8 cellular contexts compared by ENCODE assay signal in the genomic region with DNA sequence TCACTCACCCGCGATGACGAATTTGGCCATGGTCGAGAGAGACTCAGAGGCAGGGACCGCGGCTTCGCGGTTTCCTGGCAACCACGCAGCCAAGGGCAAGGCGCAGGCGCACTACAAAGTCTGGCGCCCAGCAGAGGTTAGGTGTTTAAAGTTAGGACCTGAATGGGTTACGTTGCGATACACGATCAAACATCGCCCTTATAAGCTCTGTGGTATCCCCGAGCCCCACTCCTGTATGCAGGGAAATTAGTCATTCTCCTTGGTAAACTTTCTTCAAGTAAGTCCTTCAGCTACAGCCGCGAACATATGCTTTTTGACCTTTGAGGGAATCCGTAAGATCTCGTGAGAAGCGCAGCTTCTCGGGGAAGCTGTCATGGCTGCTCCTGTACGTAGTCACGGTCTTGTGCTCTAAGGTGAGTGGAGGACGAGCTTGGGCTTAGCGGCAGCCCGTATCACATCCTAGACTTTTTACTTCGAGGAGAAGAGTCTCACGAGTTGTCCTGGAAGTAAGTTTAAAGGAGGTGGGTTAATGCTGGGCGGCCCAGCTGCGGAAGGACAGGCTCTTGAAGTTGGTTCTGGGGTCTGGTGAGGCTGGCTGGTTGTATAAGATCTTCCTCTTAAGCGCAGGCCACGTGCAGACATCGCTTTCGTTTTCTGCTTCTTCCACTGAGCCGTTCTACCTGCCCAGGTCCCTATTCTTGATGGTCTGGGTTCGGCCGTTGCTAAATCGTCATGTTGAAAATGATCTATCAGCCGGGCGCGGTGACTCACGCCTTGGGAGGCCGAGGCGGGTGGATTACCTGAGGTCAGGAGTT. TPM values are rescaled to one million over a fixed set of nuclear protein-coding genes. Genes with fewer than 3 reads are reported as not detected.
A peak's percentile ranks its signal among the peaks of the same experiment; 100 is the strongest.
DNase-seq lines count a peak whose midpoint lies in the region; ATAC-seq and TF ChIP-seq lines count a peak whose summit lies in the region.

A gene (plus strand): TSS at position 365 of the 815 bp plus-strand sequence. CDS start 1,088 bp downstream, outside the sequence.
A gene (minus strand): TSS at position 87 of the 815 bp plus-strand sequence. CDS start 57 bp downstream, at position 30.

- ATAC-seq in HG02610 (IDR thresholded peaks at IDR 0.05; ENCODE audit: unreplicated experiment) (peak; percentile 92), SK-N-SH treated with all-trans-retinoic acid at 6 μM for 48 hours (peak; percentile 96), Right ventricle myocardium inferior (peak; percentile 97)

- H3K27me3 Mint-ChIP-seq in activated naive CD8-positive, alpha-beta T cell treated with anti-CD3 and anti-CD28 coated beads for 36 hours, result no peaks in the 10 kb centered on the region
- H3K27me3 Mint-ChIP-seq in osteocyte (ENCODE audit: unreplicated experiment), result peaks cover under 1% of the 10 kb centered on the region

- H3K27me3 ChIP-seq in thymus (ENCODE audit: control insufficient read depth, insufficient read depth), result no peaks in the 10 kb centered on the region

- H3K4me1 ChIP-seq in thymus (ENCODE audit: control insufficient read depth, insufficient read depth, low read length), result peaks cover 5% of the 10 kb centered on the region

- H3K27ac Mint-ChIP-seq in activated naive CD8-positive, alpha-beta T cell treated with anti-CD3 and anti-CD28 coated beads for 36 hours, result peak within 1 kb of the TSS; percentile 97
- peak within 1 kb of the TSS; percentile 94 for H3K27ac Mint-ChIP-seq in osteocyte (ENCODE audit: unreplicated experiment)

- under 1% methylated on average over 46 of the region's 46 CpGs for WGBS in thymus

- no peaks in the 10 kb centered on the region for H3K9me3 Mint-ChIP-seq in activated naive CD8-positive, alpha-beta T cell treated with anti-CD3 and anti-CD28 coated beads for 36 hours
- H3K9me3 Mint-ChIP-seq in osteocyte (ENCODE audit: unreplicated experiment), result no peaks in the 10 kb centered on the region

- peaks cover 16% of the 10 kb centered on the region for H3K36me3 Mint-ChIP-seq in activated naive CD8-positive, alpha-beta T cell treated with anti-CD3 and anti-CD28 coated beads for 36 hours
- peaks cover 9% of the 10 kb centered on the region for H3K36me3 Mint-ChIP-seq in osteocyte (ENCODE audit: unreplicated experiment)

- H3K4me1 Mint-ChIP-seq in activated naive CD8-positive, alpha-beta T cell treated with anti-CD3 and anti-CD28 coated beads for 36 hours, result peaks cover 31% of the 10 kb centered on the region
- peaks cover 21% of the 10 kb centered on the region for H3K4me1 Mint-ChIP-seq in osteocyte (ENCODE audit: unreplicated experiment)

- no peak for TF ChIP-seq CTCF in osteocyte (IDR thresholded peaks at IDR 0.05)

- peak within 1 kb of the TSS; percentile 94 for H3K4me3 Mint-ChIP-seq in activated naive CD8-positive, alpha-beta T cell treated with anti-CD3 and anti-CD28 coated beads for 36 hours
- H3K4me3 Mint-ChIP-seq in osteocyte (ENCODE audit: unreplicated experiment), result peak within 1 kb of the TSS; percentile 87

- DNase-seq in NCI-H1092 (lab: John Stamatoyannopoulos, UW), result peak; percentile 53
- peak; percentile 86 for DNase-seq in activated naive CD8-positive, alpha-beta T cell treated with anti-CD3 and anti-CD28 coated beads for 36 hours
- DNase-seq in Right ventricle myocardium inferior (ENCODE audit: missing footprints), result peak; percentile 93
- peak; percentile 94 for DNase-seq in osteocyte (ENCODE audit: extremely low spot score, unreplicated experiment)

- H3K4me3 ChIP-seq in GM08714 (ENCODE audit: low read length), result peak within 1 kb of the TSS; percentile 70
- peak within 1 kb of the TSS; percentile 79 for H3K4me3 ChIP-seq in thymus (ENCODE audit: low read length)

- H3K36me3 ChIP-seq in thymus (ENCODE audit: control insufficient read depth, insufficient read depth), result no peaks in the 10 kb centered on the region

- H3K27ac ChIP-seq in thymus (ENCODE audit: low read depth), result peak within 1 kb of the TSS; percentile 80

- intact Hi-C loops in Right ventricle myocardium inferior (cut with DNase I), result no loop called here

- H3K9me3 ChIP-seq in thymus (ENCODE audit: control insufficient read depth), result no peaks in the 10 kb centered on the region

TF ChIP-seq in SK-N-SH treated with all-trans-retinoic acid at 6 μM for 48 hours, 23 proteins besides CTCF, POLR2A, EP300 and RAD21:
- TF ChIP-seq, protein P1, sequence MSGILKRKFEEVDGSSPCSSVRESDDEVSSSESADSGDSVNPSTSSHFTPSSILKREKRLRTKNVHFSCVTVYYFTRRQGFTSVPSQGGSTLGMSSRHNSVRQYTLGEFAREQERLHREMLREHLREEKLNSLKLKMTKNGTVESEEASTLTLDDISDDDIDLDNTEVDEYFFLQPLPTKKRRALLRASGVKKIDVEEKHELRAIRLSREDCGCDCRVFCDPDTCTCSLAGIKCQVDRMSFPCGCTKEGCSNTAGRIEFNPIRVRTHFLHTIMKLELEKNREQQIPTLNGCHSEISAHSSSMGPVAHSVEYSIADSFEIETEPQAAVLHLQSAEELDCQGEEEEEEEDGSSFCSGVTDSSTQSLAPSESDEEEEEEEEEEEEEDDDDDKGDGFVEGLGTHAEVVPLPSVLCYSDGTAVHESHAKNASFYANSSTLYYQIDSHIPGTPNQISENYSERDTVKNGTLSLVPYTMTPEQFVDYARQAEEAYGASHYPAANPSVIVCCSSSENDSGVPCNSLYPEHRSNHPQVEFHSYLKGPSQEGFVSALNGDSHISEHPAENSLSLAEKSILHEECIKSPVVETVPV (CRISPR knock-in tag; IDR thresholded peaks at IDR 0.05), result no peak
- TF ChIP-seq ZC3H10 (CRISPR knock-in tag; IDR thresholded peaks at IDR 0.05) (no peak), PPARA (CRISPR knock-in tag; IDR thresholded peaks at IDR 0.05; ENCODE audit: borderline replicate concordance) (no peak), ESRRG (CRISPR knock-in tag; IDR thresholded peaks at IDR 0.05) (no peak), SNAI2 (CRISPR knock-in tag; IDR thresholded peaks at IDR 0.05) (no peak), ZFP30 (CRISPR knock-in tag; IDR thresholded peaks at IDR 0.05) (no peak), ZFP3 (CRISPR knock-in tag; IDR thresholded peaks at IDR 0.05) (no peak), OSR1 (CRISPR knock-in tag; IDR thresholded peaks at IDR 0.05) (no peak), ZNF70 (CRISPR knock-in tag; IDR thresholded peaks at IDR 0.05) (no peak), CSDC2 (CRISPR knock-in tag; IDR thresholded peaks at IDR 0.05) (no peak), RARB (CRISPR knock-in tag; IDR thresholded peaks at IDR 0.05) (no peak), TCF4 (CRISPR knock-in tag; IDR thresholded peaks at IDR 0.05; ENCODE audit: borderline replicate concordance) (no peak), TOX (CRISPR knock-in tag; IDR thresholded peaks at IDR 0.05; ENCODE audit: borderline replicate concordance) (no peak)
- TF ChIP-seq, protein P2, sequence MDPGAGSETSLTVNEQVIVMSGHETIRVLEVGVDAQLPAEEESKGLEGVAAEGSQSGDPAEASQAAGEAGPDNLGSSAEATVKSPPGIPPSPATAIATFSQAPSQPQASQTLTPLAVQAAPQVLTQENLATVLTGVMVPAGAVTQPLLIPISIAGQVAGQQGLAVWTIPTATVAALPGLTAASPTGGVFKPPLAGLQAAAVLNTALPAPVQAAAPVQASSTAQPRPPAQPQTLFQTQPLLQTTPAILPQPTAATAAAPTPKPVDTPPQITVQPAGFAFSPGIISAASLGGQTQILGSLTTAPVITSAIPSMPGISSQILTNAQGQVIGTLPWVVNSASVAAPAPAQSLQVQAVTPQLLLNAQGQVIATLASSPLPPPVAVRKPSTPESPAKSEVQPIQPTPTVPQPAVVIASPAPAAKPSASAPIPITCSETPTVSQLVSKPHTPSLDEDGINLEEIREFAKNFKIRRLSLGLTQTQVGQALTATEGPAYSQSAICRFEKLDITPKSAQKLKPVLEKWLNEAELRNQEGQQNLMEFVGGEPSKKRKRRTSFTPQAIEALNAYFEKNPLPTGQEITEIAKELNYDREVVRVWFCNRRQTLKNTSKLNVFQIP (CRISPR knock-in tag; IDR thresholded peaks at IDR 0.05; ENCODE audit: borderline replicate concordance, low read depth), result no peak
- TF ChIP-seq, protein P3, sequence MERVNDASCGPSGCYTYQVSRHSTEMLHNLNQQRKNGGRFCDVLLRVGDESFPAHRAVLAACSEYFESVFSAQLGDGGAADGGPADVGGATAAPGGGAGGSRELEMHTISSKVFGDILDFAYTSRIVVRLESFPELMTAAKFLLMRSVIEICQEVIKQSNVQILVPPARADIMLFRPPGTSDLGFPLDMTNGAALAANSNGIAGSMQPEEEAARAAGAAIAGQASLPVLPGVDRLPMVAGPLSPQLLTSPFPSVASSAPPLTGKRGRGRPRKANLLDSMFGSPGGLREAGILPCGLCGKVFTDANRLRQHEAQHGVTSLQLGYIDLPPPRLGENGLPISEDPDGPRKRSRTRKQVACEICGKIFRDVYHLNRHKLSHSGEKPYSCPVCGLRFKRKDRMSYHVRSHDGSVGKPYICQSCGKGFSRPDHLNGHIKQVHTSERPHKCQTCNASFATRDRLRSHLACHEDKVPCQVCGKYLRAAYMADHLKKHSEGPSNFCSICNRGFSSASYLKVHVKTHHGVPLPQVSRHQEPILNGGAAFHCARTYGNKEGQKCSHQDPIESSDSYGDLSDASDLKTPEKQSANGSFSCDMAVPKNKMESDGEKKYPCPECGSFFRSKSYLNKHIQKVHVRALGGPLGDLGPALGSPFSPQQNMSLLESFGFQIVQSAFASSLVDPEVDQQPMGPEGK (CRISPR knock-in tag; IDR thresholded peaks at IDR 0.05; ENCODE audit: borderline replicate concordance), result no peak
- TF ChIP-seq, protein P4, sequence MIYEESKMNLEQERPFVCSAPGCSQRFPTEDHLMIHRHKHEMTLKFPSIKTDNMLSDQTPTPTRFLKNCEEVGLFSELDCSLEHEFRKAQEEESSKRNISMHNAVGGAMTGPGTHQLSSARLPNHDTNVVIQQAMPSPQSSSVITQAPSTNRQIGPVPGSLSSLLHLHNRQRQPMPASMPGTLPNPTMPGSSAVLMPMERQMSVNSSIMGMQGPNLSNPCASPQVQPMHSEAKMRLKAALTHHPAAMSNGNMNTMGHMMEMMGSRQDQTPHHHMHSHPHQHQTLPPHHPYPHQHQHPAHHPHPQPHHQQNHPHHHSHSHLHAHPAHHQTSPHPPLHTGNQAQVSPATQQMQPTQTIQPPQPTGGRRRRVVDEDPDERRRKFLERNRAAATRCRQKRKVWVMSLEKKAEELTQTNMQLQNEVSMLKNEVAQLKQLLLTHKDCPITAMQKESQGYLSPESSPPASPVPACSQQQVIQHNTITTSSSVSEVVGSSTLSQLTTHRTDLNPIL (CRISPR knock-in tag; IDR thresholded peaks at IDR 0.05; ENCODE audit: low read depth), result no peak
TF ChIP-seq in SK-N-SH treated with all-trans-retinoic acid at 6 μM for 48 hours: peak in this region for 0.

RNA-seq across cellular contexts. Expression of the first gene that starts in this region (rescaled TPM):
- total RNA-seq in activated naive CD8-positive, alpha-beta T cell treated with anti-CD3 and anti-CD28 coated beads for 36 hours, result 10 to 100 TPM; 44.1 to 44.5 TPM
- total RNA-seq in Right ventricle myocardium inferior (36.1 TPM), osteocyte (18.9 and 19.8 TPM in 2 replicates)
- polyA plus RNA-seq in thymus, result 12.9 TPM

RNA-seq across cellular contexts. Expression of the second gene that starts in this region (rescaled TPM):
- total RNA-seq in activated naive CD8-positive, alpha-beta T cell treated with anti-CD3 and anti-CD28 coated beads for 36 hours, result 1 to 10 TPM in 1 of 2 experiments, under 1 TPM in 1; 0.90 to 1.1 TPM
- total RNA-seq in Right ventricle myocardium inferior (0.68 TPM), osteocyte (1.2 and 1.3 TPM in 2 replicates)
- polyA plus RNA-seq in thymus, result 1.3 TPM

Comparison
In these comparisons a context has a peak if more than half of its experiments do, and no peak if none do; other contexts are left out.
1. Peak in every context shown above with its lines: DNase-seq, ATAC-seq, H3K4me3 ChIP-seq and H3K27ac ChIP-seq.